18 cellular contexts compared by ENCODE assay signal in genomic region chr2:3251974-3252373, GRCh38.
"Had no signal": no experiment of that assay in that cellular context is flagged by ENCODE, and none has a peak within 500 bp of the region (broad histone marks: within the 10 kb centered on the region; RNA-seq: fewer than 3 reads in every experiment).

No MANE protein-coding gene starts in this region.

- H3K9me3 ChIP-seq: prostate gland had no signal

- H3K27ac Mint-ChIP-seq: activated naive CD4-positive, alpha-beta T cell treated with anti-CD3 and anti-CD28 coated beads, Interleukin-2, amount 50 U/mL, for 24 hours; activated T-helper 2 cell treated with anti-CD3 and anti-CD28 coated beads, Interferon-gamma antibody, Interleukin-2, Interleukin-4, amounts not matched to agents 10 μg/mL and 5 μg/mL and 100 μg/mL, durations not matched to agents 14 hours and 24 hours and 36 hours; memory B cell; natural killer cell; stimulated activated naive CD8-positive, alpha-beta T cell treated with anti-CD3 and anti-CD28 coated beads, Interleukin-15, Interleukin-2, amounts not matched to agents 100 ng/mL and 50 ng/mL, for 24 hours; T-helper 1 cell treated with Interleukin-12 subunit alpha and Interleukin-12 subunit beta and Interleukin-4 antibody, amounts not matched to agents 30 μg/mL and 1 μg/mL, for 36 hours had no signal

- H3K27me3 ChIP-seq: dorsolateral prefrontal cortex, sigmoid colon, upper lobe of right lung had no signal

- H3K4me3 Mint-ChIP-seq: activated CD4-positive, alpha-beta T cell treated with anti-CD3 and anti-CD28 coated beads, Interleukin-2, amount 10 ng/mL, durations not matched to agents 7 days and 5 days; activated naive CD4-positive, alpha-beta T cell treated with anti-CD3 and anti-CD28 coated beads, Interleukin-2, amount 50 U/mL, for 24 hours; brain; memory B cell; natural killer cell; stimulated activated naive CD8-positive, alpha-beta T cell treated with anti-CD3 and anti-CD28 coated beads, Interleukin-15, Interleukin-2, amounts not matched to agents 100 ng/mL and 50 ng/mL, for 24 hours; T-helper 1 cell treated with Interleukin-12 subunit alpha and Interleukin-12 subunit beta and Interleukin-4 antibody, amounts not matched to agents 30 μg/mL and 1 μg/mL, for 36 hours had no signal

- H3K36me3 ChIP-seq: prostate gland, upper lobe of right lung had no signal

- H3K4me1 ChIP-seq: prostate gland, sigmoid colon, upper lobe of right lung had no signal

- H3K27me3 Mint-ChIP-seq: activated CD4-positive, alpha-beta T cell treated with anti-CD3 and anti-CD28 coated beads, Interleukin-2, amount 10 ng/mL, durations not matched to agents 7 days and 5 days; activated naive CD4-positive, alpha-beta T cell treated with anti-CD3 and anti-CD28 coated beads, Interleukin-2, amount 50 U/mL, for 24 hours; brain; memory B cell; stimulated activated naive CD8-positive, alpha-beta T cell treated with anti-CD3 and anti-CD28 coated beads, Interleukin-15, Interleukin-2, amounts not matched to agents 100 ng/mL and 50 ng/mL, for 24 hours had no signal

- H3K4me1 Mint-ChIP-seq: activated CD4-positive, alpha-beta T cell treated with anti-CD3 and anti-CD28 coated beads, Interleukin-2, amount 10 ng/mL, durations not matched to agents 7 days and 5 days had no signal

- H3K4me3 ChIP-seq: dorsolateral prefrontal cortex, left ventricle myocardium inferior, prostate gland, sigmoid colon, upper lobe of right lung had no signal

- DNase-seq: activated CD4-positive, alpha-beta T cell treated with anti-CD3 and anti-CD28 coated beads, Interleukin-2, amount 10 ng/mL, durations not matched to agents 7 days and 5 days; activated CD4-positive, CD25-positive, alpha-beta regulatory T cell; amniotic stem cell; dorsolateral prefrontal cortex; head of caudate nucleus; left ventricle myocardium inferior; natural killer cell; nucleus accumbens; sigmoid colon; stimulated activated CD4-positive, alpha-beta T cell treated with anti-CD3 and anti-CD28 coated beads, Interleukin-12 subunit alpha, Interleukin-12 subunit beta, amount 100 ng/mL, for 4 hours; upper lobe of right lung had no signal

- ATAC-seq: natural killer cell, upper lobe of right lung had no signal

- H3K27ac ChIP-seq: dorsolateral prefrontal cortex, left ventricle myocardium inferior, prostate gland, sigmoid colon, upper lobe of right lung had no signal

- H3K9me3 Mint-ChIP-seq: activated naive CD4-positive, alpha-beta T cell treated with anti-CD3 and anti-CD28 coated beads, Interleukin-2, amount 50 U/mL, for 24 hours had no signal
